1 cellular context compared by ENCODE assay signal in genomic region chr12:2075558-2076195, GRCh38.
TF ChIP-seq lines count a peak whose summit lies in the region.

No MANE protein-coding gene starts in this region.

TF ChIP-seq in GM23338, 12 proteins besides CTCF, POLR2A, EP300 and RAD21 (continued from another document):
- TF ChIP-seq NANOG (IDR thresholded peaks at IDR 0.05; ENCODE audit: borderline replicate concordance) (no peak), STAT1 (IDR thresholded peaks at IDR 0.05; ENCODE audit: unreplicated experiment) (no peak), EZH2 (IDR thresholded peaks at IDR 0.05; ENCODE audit: low read depth, unreplicated experiment) (no peak), ZNF462 (CRISPR knock-in tag; IDR thresholded peaks at IDR 0.05) (no peak), CREB1 (CRISPR knock-in tag; IDR thresholded peaks at IDR 0.05; ENCODE audit: low read depth) (no peak), JUNB (IDR thresholded peaks at IDR 0.05; ENCODE audit: unreplicated experiment) (no peak), ZNF114 (CRISPR knock-in tag; IDR thresholded peaks at IDR 0.05) (no peak), POLR2AphosphoS5 (IDR thresholded peaks at IDR 0.05; ENCODE audit: low read depth) (no peak), ZNF331 (CRISPR knock-in tag; IDR thresholded peaks at IDR 0.05; ENCODE audit: low read depth) (no peak)
